In genomic region chr16:11030990-11031510, GRCh38 we compare ENCODE assay signal across 17 cellular contexts.
DNase-seq lines count a peak whose midpoint lies in the region; ATAC-seq and TF ChIP-seq lines count a peak whose summit lies in the region.
"Had no signal": no experiment of that assay in that cellular context is flagged by ENCODE, and none has a peak within 500 bp of the region (broad histone marks: within the 10 kb centered on the region; RNA-seq: fewer than 3 reads in every experiment).

No MANE protein-coding gene starts in this region.

- no peak overlapping the region for H3K4me2 ChIP-seq in mesenchymal stem cell (ENCODE audit: low read length, poor library complexity, severe bottlenecking)

- no peak for ATAC-seq in activated CD8-positive, alpha-beta memory T cell treated with anti-CD3 and anti-CD28 coated beads, Interleukin-2, amount 10 ng/mL, durations not matched to agents 7 days and 5 days
- ATAC-seq in T-helper 17 cell (no peak), foreskin keratinocyte (no peak), HG03571 (IDR thresholded peaks at IDR 0.05; ENCODE audit: unreplicated experiment) (no peak), GM18909 (IDR thresholded peaks at IDR 0.05; ENCODE audit: poor library complexity, unreplicated experiment) (no peak)
- ATAC-seq: CD8-positive, alpha-beta T cell had no signal

- H2BK15ac ChIP-seq in mesenchymal stem cell (ENCODE audit: low read depth, poor library complexity, severe bottlenecking), result no peak overlapping the region

- H2AFZ ChIP-seq in mesenchymal stem cell (ENCODE audit: low read depth, low read length), result no peak overlapping the region

- no peak overlapping the region for H3K4me3 Mint-ChIP-seq in activated CD8-positive, alpha-beta memory T cell treated with anti-CD3 and anti-CD28 coated beads, Interleukin-2, amount 10 ng/mL, durations not matched to agents 7 days and 5 days
- H3K4me3 Mint-ChIP-seq in T-helper 17 cell (no peak overlapping the region), HFFc6 (no peak overlapping the region)
- H3K4me3 Mint-ChIP-seq: CD8-positive, alpha-beta T cell had no signal

- peaks cover 39% of the 10 kb centered on the region for H3K4me1 Mint-ChIP-seq in activated CD8-positive, alpha-beta memory T cell treated with anti-CD3 and anti-CD28 coated beads, Interleukin-2, amount 10 ng/mL, durations not matched to agents 7 days and 5 days
- H3K4me1 Mint-ChIP-seq in T-helper 17 cell, result peaks cover 18% of the 10 kb centered on the region
- H3K4me1 Mint-ChIP-seq in HFFc6 (ENCODE audit: low read depth), result peaks cover 63% of the 10 kb centered on the region

- no peak overlapping the region for H2BK5ac ChIP-seq in mesenchymal stem cell (ENCODE audit: low read depth, low read length, poor library complexity, severe bottlenecking)

- H2BK120ac ChIP-seq in mesenchymal stem cell (ENCODE audit: low read depth, low read length), result no peak overlapping the region

- H3K23ac ChIP-seq in mesenchymal stem cell (ENCODE audit: low read length in 2 of 2), result no peak overlapping the region

- WGBS in mesenchymal stem cell, result 95% methylated on average over 5 of the region's 7 CpGs

- H3K36me3 Mint-ChIP-seq in activated CD8-positive, alpha-beta memory T cell treated with anti-CD3 and anti-CD28 coated beads, Interleukin-2, amount 10 ng/mL, durations not matched to agents 7 days and 5 days, result peaks cover 87% of the 10 kb centered on the region
- H3K36me3 Mint-ChIP-seq in T-helper 17 cell (ENCODE audit: low read depth), result peaks cover 27% of the 10 kb centered on the region
- H3K36me3 Mint-ChIP-seq in HFFc6 (ENCODE audit: low read depth), result peaks cover 81% of the 10 kb centered on the region

- peaks cover 23% of the 10 kb centered on the region for H3K79me1 ChIP-seq in mesenchymal stem cell (replicated peaks; ENCODE audit: low read length, poor library complexity, severe bottlenecking)

- peak; percentile 40 for DNase-seq in activated CD8-positive, alpha-beta memory T cell treated with anti-CD3 and anti-CD28 coated beads, Interleukin-2, amount 50 U/mL, for 48 hours
- no peak for DNase-seq in activated CD8-positive, alpha-beta memory T cell treated with anti-CD3 and anti-CD28 coated beads, Interleukin-2, amount 10 ng/mL, durations not matched to agents 7 days and 5 days
- DNase-seq in T-helper 17 cell (no peak), foreskin keratinocyte (no peak), mesenchymal stem cell (no peak), HFFc6 (no peak)
- DNase-seq: AML-193; CD8-positive, alpha-beta T cell; Karpas-422; MV-4-11; NCI-H1105 treated with DMSO at 0.1 percent for 48 hours; NCI-H2081; NCI-H2171; NCI-H345; NCI-H526 had no signal

- H2AK5ac ChIP-seq in mesenchymal stem cell (ENCODE audit: low read length, severe bottlenecking), result no peak overlapping the region

- H3K27me3 ChIP-seq in foreskin keratinocyte (no peaks in the 10 kb centered on the region), mesenchymal stem cell (ENCODE audit: control insufficient read depth in 1 of 2, insufficient read depth in 1 of 2, low read length in 2 of 2) (no peaks in the 10 kb centered on the region)

- H3K27me3 Mint-ChIP-seq in activated CD8-positive, alpha-beta memory T cell treated with anti-CD3 and anti-CD28 coated beads, Interleukin-2, amount 10 ng/mL, durations not matched to agents 7 days and 5 days, result no peaks in the 10 kb centered on the region
- H3K27me3 Mint-ChIP-seq in T-helper 17 cell (no peaks in the 10 kb centered on the region), HFFc6 (ENCODE audit: insufficient read depth) (no peaks in the 10 kb centered on the region; the same call in 1 of the 2 replicates)

- CTCF ChIA-PET in activated CD8-positive, alpha-beta memory T cell treated with anti-CD3 and anti-CD28 coated beads, Interleukin-2, amount 10 ng/mL, durations not matched to agents 7 days and 5 days (lab: Charles Lee), result no interaction called here

- H3K14ac ChIP-seq in mesenchymal stem cell (ENCODE audit: low read length in 2 of 2), result no peak overlapping the region

- peaks cover 44 to 54% of the 10 kb centered on the region in 2 experiments for H3K36me3 ChIP-seq in mesenchymal stem cell (ENCODE audit: control insufficient read depth in 1 of 2, insufficient read depth in 2 of 2, low read depth in 1 of 2, low read length in 2 of 2)

- peaks cover 2% of the 10 kb centered on the region for H3K9me3 ChIP-seq in T-helper 17 cell (ENCODE audit: control insufficient read depth, low read length, poor library complexity, severe bottlenecking)
- H3K9me3 ChIP-seq in mesenchymal stem cell (ENCODE audit: control insufficient read depth, low read length), result peaks cover 20% of the 10 kb centered on the region

- TF ChIP-seq CTCF in foreskin keratinocyte (conservative IDR thresholded peaks at IDR 0.05), result no peak
- TF ChIP-seq CTCF in HFFc6 (IDR thresholded peaks at IDR 0.05), result no peak

- H3K9me3 Mint-ChIP-seq in activated CD8-positive, alpha-beta memory T cell treated with anti-CD3 and anti-CD28 coated beads, Interleukin-2, amount 10 ng/mL, durations not matched to agents 7 days and 5 days (ENCODE audit: low read depth), result peaks cover 23% of the 10 kb centered on the region
- peaks cover 32% of the 10 kb centered on the region for H3K9me3 Mint-ChIP-seq in HFFc6

- H3K27ac Mint-ChIP-seq in activated CD8-positive, alpha-beta memory T cell treated with anti-CD3 and anti-CD28 coated beads, Interleukin-2, amount 10 ng/mL, durations not matched to agents 7 days and 5 days, result no peak overlapping the region
- H3K27ac Mint-ChIP-seq in T-helper 17 cell, result peak overlapping the region; percentile 77
- no peak overlapping the region for H3K27ac Mint-ChIP-seq in HFFc6
- H3K27ac Mint-ChIP-seq: CD8-positive, alpha-beta T cell had no signal

- peak overlapping the region; percentile 72 for H4K8ac ChIP-seq in mesenchymal stem cell (ENCODE audit: low read length)

- H3K18ac ChIP-seq in mesenchymal stem cell (ENCODE audit: low read depth in 1 of 2, low read length in 2 of 2), result peak overlapping the region; percentile 7 to 16

- H3K4ac ChIP-seq in mesenchymal stem cell (ENCODE audit: low read depth in 1 of 2, low read length in 2 of 2), result peak overlapping the region; percentile 10 to 79

- no peak overlapping the region for H3K4me3 ChIP-seq in mesenchymal stem cell (ENCODE audit: insufficient read depth in 1 of 2, low read depth in 1 of 2, low read length in 2 of 2)

- H3K4me1 ChIP-seq in foreskin keratinocyte (peaks cover 39% of the 10 kb centered on the region), mesenchymal stem cell (ENCODE audit: control insufficient read depth, insufficient read depth, low read depth, low read length) (peaks cover 3% of the 10 kb centered on the region)

- peak overlapping the region; percentile 93 for H3K27ac ChIP-seq in foreskin keratinocyte
- no peak overlapping the region for H3K27ac ChIP-seq in mesenchymal stem cell (ENCODE audit: low read length, poor library complexity, severe bottlenecking)

- no peak overlapping the region for H3K9ac ChIP-seq in mesenchymal stem cell (ENCODE audit: low read length)

- H4K91ac ChIP-seq in mesenchymal stem cell (ENCODE audit: low read length), result peak overlapping the region; percentile 5

- H2BK12ac ChIP-seq in mesenchymal stem cell (ENCODE audit: low read length in 2 of 2), result peak overlapping the region; percentile 19 to 96
